ENCODE assay signal across 8 cellular contexts in genomic region chr1:6347641-6348487, GRCh38. TPM values are rescaled to one million over a fixed set of nuclear protein-coding genes. Genes with fewer than 3 reads are reported as not detected.
A peak's percentile ranks its signal among the peaks of the same experiment; 100 is the strongest.
DNase-seq lines count a peak whose midpoint lies in the region; ATAC-seq and TF ChIP-seq lines count a peak whose summit lies in the region.

No MANE protein-coding gene starts in this region.

- peaks cover 32% of the 10 kb centered on the region for H3K4me1 Mint-ChIP-seq in CD4-positive, alpha-beta T cell (ENCODE audit: low read depth)
- peaks cover 12% of the 10 kb centered on the region for H3K4me1 Mint-ChIP-seq in chondrocyte (ENCODE audit: low read depth)

- peak overlapping the region; percentile 39 for H3K4me3 Mint-ChIP-seq in CD4-positive, alpha-beta T cell
- no peak overlapping the region for H3K4me3 Mint-ChIP-seq in chondrocyte (ENCODE audit: unreplicated experiment)

- 58 to 66% (median 64%) methylated on average over 15 of the region's 15 CpGs for WGBS in stomach, 5 donors

- peaks cover 12 to 57% (median 42%) of the 10 kb centered on the region in 4 donors for H3K4me1 ChIP-seq in stomach
- H3K4me1 ChIP-seq in tibial artery = peaks cover 0 to 32% (median 6%) of the 10 kb centered on the region in 4 donors

- no peaks in the 10 kb centered on the region for H3K27me3 ChIP-seq in CD4-positive, alpha-beta T cell (ENCODE audit: control insufficient read depth, insufficient read depth, low read length)
- H3K27me3 ChIP-seq in stomach (no peaks in the 10 kb centered on the region), tibial artery (no peaks in the 10 kb centered on the region)

- peak overlapping the region; percentile 57 for H3K27ac ChIP-seq in CD4-positive, alpha-beta T cell (ENCODE audit: low read depth, low read length)
- H3K27ac ChIP-seq in stomach = peak overlapping the region in 3 of 5 donors; percentile 28 to 33 (median 32)
- H3K27ac ChIP-seq in tibial artery = no peak overlapping the region

- TF ChIP-seq CTCF in CD4-positive, alpha-beta T cell (IDR thresholded peaks at IDR 0.05) = peak; percentile 80
- peak; percentile 77 for TF ChIP-seq CTCF in chondrocyte (IDR thresholded peaks at IDR 0.05)
- TF ChIP-seq CTCF in stomach (IDR thresholded peaks at IDR 0.05) = peak in 5 of 7 experiments; percentile 63 to 78 (median 66)
- TF ChIP-seq CTCF in tibial artery (IDR thresholded peaks at IDR 0.05) = peak in 1 of 2 experiments; percentile 16

- H3K27me3 Mint-ChIP-seq in CD4-positive, alpha-beta T cell = no peaks in the 10 kb centered on the region
- H3K27me3 Mint-ChIP-seq in chondrocyte (ENCODE audit: low read depth) = no peaks in the 10 kb centered on the region

- DNase-seq in CD4-positive, alpha-beta T cell = peak; percentile 57 to 75 (median 67)
- peak; percentile 53 for DNase-seq in HT-29 (ENCODE audit: low spot score)
- DNase-seq in activated CD4-positive, CD25-positive, alpha-beta regulatory T cell treated with anti-CD3 and anti-CD28 coated beads, Interleukin-2, amount 50 U/mL, for 16 hours (ENCODE audit: low read depth, low spot score) = peak; percentile 34
- no peak for DNase-seq in chondrocyte (ENCODE audit: low spot score)
- DNase-seq in mucosa of gallbladder (ENCODE audit: low spot score) = peak; percentile 32
- peak; percentile 61 for DNase-seq in stomach
- DNase-seq in tibial artery = no peak

- intact Hi-C loops in CD4-positive, alpha-beta T cell (cut with DNase I, micrococcal nuclease) = loop anchor here (1.0 to 5.0 kb wide), 5 partner anchors 17 to 129 kb away; no protein-coding TSS in a partner anchor
- intact Hi-C loops in stomach (cut with DNase I; ENCODE audit: low total_unique reads) = loop anchor here (5.0 kb wide), 1 partner anchor 59 kb away; no protein-coding TSS in a partner anchor
- intact Hi-C loops in tibial artery (cut with DNase I; ENCODE audit: low total_unique reads) = no loop called here

- H3K9me3 Mint-ChIP-seq in CD4-positive, alpha-beta T cell = no peaks in the 10 kb centered on the region
- no peaks in the 10 kb centered on the region for H3K9me3 Mint-ChIP-seq in chondrocyte (ENCODE audit: low read depth)

- TF ChIP-seq POLR2A in stomach (IDR thresholded peaks at IDR 0.05) = no peak

- peaks cover 4% of the 10 kb centered on the region for H3K36me3 Mint-ChIP-seq in CD4-positive, alpha-beta T cell (ENCODE audit: low read depth)
- peaks cover 1% of the 10 kb centered on the region for H3K36me3 Mint-ChIP-seq in chondrocyte (ENCODE audit: low read depth)

- no peaks in the 10 kb centered on the region for H3K9me3 ChIP-seq in CD4-positive, alpha-beta T cell (ENCODE audit: control insufficient read depth, low read length)
- no peaks in the 10 kb centered on the region for H3K9me3 ChIP-seq in stomach
- H3K9me3 ChIP-seq in tibial artery = no peaks in the 10 kb centered on the region

- no peak for TF ChIP-seq EP300 in stomach (IDR thresholded peaks at IDR 0.05)

- peak overlapping the region; percentile 77 for H3K27ac Mint-ChIP-seq in CD4-positive, alpha-beta T cell
- peak overlapping the region; percentile 29 for H3K27ac Mint-ChIP-seq in chondrocyte (ENCODE audit: unreplicated experiment)

- POLR2A ChIA-PET in CD4-positive, alpha-beta T cell (lab: Charles Lee) = interaction anchor here (0.9 to 3.2 kb wide), 11 partner anchors 11 to 207 kb away, joined by 3 to 30 read pairs (median 4); partner anchors contain the start of genes ACOT7, NOL9 and TAS1R1

- peak; percentile 72 for ATAC-seq in CD4-positive, alpha-beta T cell (ENCODE audit: poor library complexity)
- ATAC-seq in GM18517 (IDR thresholded peaks at IDR 0.05; ENCODE audit: unreplicated experiment) = no peak

- H3K4me3 ChIP-seq in stomach (no peak overlapping the region), tibial artery (no peak overlapping the region)

- CTCF ChIA-PET in CD4-positive, alpha-beta T cell (lab: Charles Lee) = interaction anchor here (0.8 to 3.1 kb wide), 12 partner anchors 10 to 322 kb away, joined by 3 to 39 read pairs (median 4); partner anchors contain the start of gene ACOT7

- H3K36me3 ChIP-seq in stomach (peaks cover 0 to 5% (median 0%) of the 10 kb centered on the region in 4 donors), tibial artery (no peaks in the 10 kb centered on the region)

RNA-seq across cellular contexts. Expression of gene ACOT7, which starts 45.7 kb away (rescaled TPM):
- 1 to 10 TPM; 5.3 to 5.4 TPM for total RNA-seq in CD4-positive, alpha-beta T cell
- 31.7 and 33.9 TPM in 2 replicates for total RNA-seq in HT-29 (2014; rRNA removed; shearing (Covaris generic))
- 43.9 to 48.1 TPM (median 44.0 TPM) in 3 replicates for total RNA-seq in chondrocyte
- 21.4 TPM for total RNA-seq in mucosa of gallbladder
- 10 to 100 TPM in 3 of 5 donors, 1 to 10 TPM in 1, not detected in 1; 9.4 to 69.8 (median 22.6) TPM for total RNA-seq in stomach
- 10 to 100 TPM; 17.7 to 26.3 (median 19.4) TPM for polyA plus RNA-seq in stomach

Comparison
In these comparisons a context has a peak if more than half of its experiments do, and no peak if none do; other contexts are left out.
1. DNase-seq: peak in CD4-positive, alpha-beta T cell (10 of 10), HT-29 (single experiment), activated CD4-positive, CD25-positive, alpha-beta regulatory T cell treated with anti-CD3 and anti-CD28 coated beads, Interleukin-2, amount 50 U/mL, for 16 hours (single experiment), mucosa of gallbladder (single experiment) and stomach (single experiment); none in chondrocyte (single experiment) and tibial artery (0 of 2).
2. H3K27ac ChIP-seq: peak in CD4-positive, alpha-beta T cell (single experiment) and stomach (3 of 5); none in tibial artery (0 of 2).